Comparison of ENCODE assay signal across 10 cellular contexts in the genomic region with DNA sequence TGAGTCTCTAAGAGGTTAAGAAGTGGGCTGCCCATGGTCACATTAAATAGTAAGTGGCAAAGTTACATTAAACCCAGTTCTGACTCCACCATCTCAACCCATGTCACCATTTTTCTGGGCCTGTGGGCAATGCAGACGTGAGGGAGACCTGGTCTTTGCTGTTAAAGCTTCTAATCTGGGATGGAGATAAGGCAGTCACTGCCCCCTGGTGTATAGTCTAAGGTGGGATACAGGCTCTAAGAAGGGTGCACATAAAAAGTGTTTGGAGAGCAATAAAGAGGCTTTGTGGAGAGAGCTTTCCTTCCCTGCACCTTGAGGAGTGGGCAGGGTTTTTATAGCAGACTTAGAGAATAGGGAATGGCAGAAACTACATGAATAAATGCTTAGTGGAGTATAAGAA.
DNase-seq lines count a peak whose midpoint lies in the region; ATAC-seq, FAIRE-seq and TF ChIP-seq lines count a peak whose summit lies in the region.
"Had no signal": no experiment of that assay in that cellular context is flagged by ENCODE, and none has a peak within 500 bp of the region (broad histone marks: within the 10 kb centered on the region; RNA-seq: fewer than 3 reads in every experiment).

No MANE protein-coding gene starts in this region.

- no peaks in the 10 kb centered on the region for H3K79me2 ChIP-seq in endothelial cell of umbilical vein (ENCODE audit: control insufficient read depth, insufficient read depth, low read length)

- H3K9me3 Mint-ChIP-seq in stimulated activated effector memory CD8-positive, alpha-beta T cell treated with anti-CD3 and anti-CD28 coated beads, Interleukin-12 subunit alpha, Interleukin-12 subunit beta, amount 100 ng/mL, for 72 hours, result no peaks in the 10 kb centered on the region

- CTCF ChIA-PET in endothelial cell of umbilical vein (lab: Charles Lee), result interaction anchor here (0.8 to 5.5 kb wide), 16 partner anchors 10 to 331 kb away, joined by 3 to 102 read pairs (median 6); partner anchors contain the start of gene ROR1

- TF ChIP-seq CTCF in endothelial cell of umbilical vein (IDR thresholded peaks at IDR 0.05; ENCODE audit: extremely low read depth in 1 of 2, insufficient read depth in 1 of 2, low read depth in 1 of 2, low read length in 2 of 2), result peak in 1 of 2 donors; percentile 21
- no peak for TF ChIP-seq CTCF in stomach (IDR thresholded peaks at IDR 0.05)

- intact Hi-C loops in endothelial cell of umbilical vein (cut with micrococcal nuclease) (loop anchor here (1.0 kb wide), 3 partner anchors 140 to 241 kb away; no protein-coding TSS in a partner anchor), stomach (cut with DNase I; ENCODE audit: low total_unique reads) (no loop called here)

- H3K27ac Mint-ChIP-seq in stimulated activated effector memory CD8-positive, alpha-beta T cell treated with anti-CD3 and anti-CD28 coated beads, Interleukin-12 subunit alpha, Interleukin-12 subunit beta, amount 100 ng/mL, for 72 hours, result no peak overlapping the region

- no peak overlapping the region for H3K4me3 Mint-ChIP-seq in stimulated activated effector memory CD8-positive, alpha-beta T cell treated with anti-CD3 and anti-CD28 coated beads, Interleukin-12 subunit alpha, Interleukin-12 subunit beta, amount 100 ng/mL, for 72 hours

- H3K4me2 ChIP-seq in endothelial cell of umbilical vein (ENCODE audit: insufficient read depth, low read length), result no peak overlapping the region

- no peaks in the 10 kb centered on the region for H3K9me1 ChIP-seq in endothelial cell of umbilical vein (replicated peaks; ENCODE audit: control insufficient read depth, extremely low read depth, insufficient read depth, low read length)

- H3K4me3 ChIP-seq in endothelial cell of umbilical vein (replicated peaks in 1 of 3; ENCODE audit: insufficient read depth in 1 of 3, low read depth in 1 of 3, low read length in 3 of 3) (no peak overlapping the region), stomach (no peak overlapping the region)

- TF ChIP-seq POLR2A in endothelial cell of umbilical vein (IDR thresholded peaks at IDR 0.05; ENCODE audit: low read depth, low read length) (no peak), stomach (IDR thresholded peaks at IDR 0.05) (no peak)

- BruUV-seq in endothelial cell of umbilical vein (replicated peaks; lab: Mats Ljungman, UMichigan), result no TSS peak

- no peak overlapping the region for H2AFZ ChIP-seq in endothelial cell of umbilical vein (ENCODE audit: low read depth, low read length)

- no peaks in the 10 kb centered on the region for H3K36me3 ChIP-seq in endothelial cell of umbilical vein (ENCODE audit: control insufficient read depth in 2 of 2, extremely low read depth in 1 of 2, insufficient read depth in 2 of 2, low read length in 2 of 2)
- H3K36me3 ChIP-seq in stomach, result no peaks in the 10 kb centered on the region

- no peak for TF ChIP-seq EP300 in stomach (IDR thresholded peaks at IDR 0.05)

- no peaks in the 10 kb centered on the region for H4K20me1 ChIP-seq in endothelial cell of umbilical vein (replicated peaks; ENCODE audit: control insufficient read depth, extremely low read depth, insufficient read depth, low read length)

- WGBS in stomach, 5 donors, result 59 to 75% (median 71%) methylated on average over 1 of the region's 1 CpG

- H3K4me1 Mint-ChIP-seq in stimulated activated effector memory CD8-positive, alpha-beta T cell treated with anti-CD3 and anti-CD28 coated beads, Interleukin-12 subunit alpha, Interleukin-12 subunit beta, amount 100 ng/mL, for 72 hours, result no peaks in the 10 kb centered on the region

- DNase-seq in NCI-H524 (lab: John Stamatoyannopoulos, UW) (peak; percentile 22 to 65), NCI-H524 treated with DMSO at 0.1 percent for 48 hours (lab: John Stamatoyannopoulos, UW) (no peak), NCI-H2227 treated with DMSO at 0.1 percent for 48 hours (lab: John Stamatoyannopoulos, UW) (peak; percentile 2), endothelial cell of umbilical vein (ENCODE audit: low read depth, low spot score) (peak; percentile 35), stomach (no peak)
- DNase-seq in stimulated activated effector memory CD8-positive, alpha-beta T cell treated with anti-CD3 and anti-CD28 coated beads, Interleukin-12 subunit alpha, Interleukin-12 subunit beta, amount 100 ng/mL, for 72 hours (ENCODE audit: low spot score in 2 of 2), result no peak

- H3K27me3 ChIP-seq in endothelial cell of umbilical vein (ENCODE audit: control insufficient read depth in 2 of 2, insufficient read depth in 2 of 2, low read length in 2 of 2), result peaks cover 5 to 6% of the 10 kb centered on the region in 2 experiments
- H3K27me3 ChIP-seq in stomach, result no peaks in the 10 kb centered on the region

- no peak for FAIRE-seq in endothelial cell of umbilical vein (lab: Jason Lieb, UNC)

- no peaks in the 10 kb centered on the region for H3K36me3 Mint-ChIP-seq in stimulated activated effector memory CD8-positive, alpha-beta T cell treated with anti-CD3 and anti-CD28 coated beads, Interleukin-12 subunit alpha, Interleukin-12 subunit beta, amount 100 ng/mL, for 72 hours

- POLR2A ChIA-PET in endothelial cell of umbilical vein (lab: Charles Lee), result interaction anchor here (0.7 kb wide), 1 partner anchor 121 kb away, joined by 5 read pairs; no protein-coding TSS in a partner anchor

- no peak overlapping the region for H3K27ac ChIP-seq in endothelial cell of umbilical vein (ENCODE audit: insufficient read depth, low read depth, low read length)
- peak overlapping the region; percentile 37 to 77 (median 70) for H3K27ac ChIP-seq in stomach
- H3K27ac ChIP-seq: epithelial cell of prostate had no signal

- ATAC-seq in GM21528 (IDR thresholded peaks at IDR 0.05; ENCODE audit: low FRiP score, unreplicated experiment) (no peak), HG02763 (IDR thresholded peaks at IDR 0.05; ENCODE audit: unreplicated experiment) (no peak)
- no peak for ATAC-seq in stimulated activated effector memory CD8-positive, alpha-beta T cell treated with anti-CD3 and anti-CD28 coated beads, Interleukin-12 subunit alpha, Interleukin-12 subunit beta, amount 100 ng/mL, for 72 hours
- ATAC-seq: Right ventricle myocardium inferior had no signal

- no peaks in the 10 kb centered on the region for H3K9me3 ChIP-seq in endothelial cell of umbilical vein (replicated peaks; ENCODE audit: control insufficient read depth, insufficient read depth, low read length)
- no peaks in the 10 kb centered on the region for H3K9me3 ChIP-seq in stomach

- peaks cover 6% of the 10 kb centered on the region for H3K4me1 ChIP-seq in endothelial cell of umbilical vein (ENCODE audit: control insufficient read depth, extremely low read depth, insufficient read depth, low read length)
- peaks cover 16 to 82% (median 69%) of the 10 kb centered on the region in 4 donors for H3K4me1 ChIP-seq in stomach

- dilution Hi-C loops in endothelial cell of umbilical vein (cut with MboI; ENCODE audit: extremely low pct_ligation_motif_present, low sequenced_read_pairs), result no loop called here

- H3K9ac ChIP-seq in endothelial cell of umbilical vein (replicated peaks; ENCODE audit: extremely low read depth, insufficient read depth, low read length), result no peak overlapping the region

TF ChIP-seq in endothelial cell of umbilical vein, 7 proteins besides CTCF, POLR2A, EP300 and RAD21:
- TF ChIP-seq POLR2AphosphoS5 (IDR thresholded peaks at IDR 0.05; ENCODE audit: insufficient read depth, low read depth, low read length) (no peak), MAX (IDR thresholded peaks at IDR 0.05; ENCODE audit: insufficient read depth, insufficient read length) (no peak), MYC (IDR thresholded peaks at IDR 0.05; ENCODE audit: low read depth, low read length) (no peak), FOS (IDR thresholded peaks at IDR 0.05; ENCODE audit: borderline replicate concordance, insufficient read depth, low read length) (no peak), EZH2 (IDR thresholded peaks at IDR 0.05; ENCODE audit: borderline replicate concordance, low read depth, low read length, severe bottlenecking) (no peak), GATA2 (IDR thresholded peaks at IDR 0.05; ENCODE audit: insufficient read depth, insufficient read length, low read depth, low read length) (no peak), JUN (IDR thresholded peaks at IDR 0.05; ENCODE audit: borderline replicate concordance, insufficient read depth, insufficient read length, low read depth) (no peak)

Comparison
In these comparisons a context has a peak if more than half of its experiments do, and no peak if none do; other contexts are left out.
1. DNase-seq: peak in NCI-H524 (2 of 2), NCI-H2227 treated with DMSO at 0.1 percent for 48 hours (single experiment) and endothelial cell of umbilical vein (single experiment); none in NCI-H524 treated with DMSO at 0.1 percent for 48 hours (single experiment), stomach (single experiment) and stimulated activated effector memory CD8-positive, alpha-beta T cell treated with anti-CD3 and anti-CD28 coated beads, Interleukin-12 subunit alpha, Interleukin-12 subunit beta, amount 100 ng/mL, for 72 hours (0 of 2).